In the genomic region with DNA sequence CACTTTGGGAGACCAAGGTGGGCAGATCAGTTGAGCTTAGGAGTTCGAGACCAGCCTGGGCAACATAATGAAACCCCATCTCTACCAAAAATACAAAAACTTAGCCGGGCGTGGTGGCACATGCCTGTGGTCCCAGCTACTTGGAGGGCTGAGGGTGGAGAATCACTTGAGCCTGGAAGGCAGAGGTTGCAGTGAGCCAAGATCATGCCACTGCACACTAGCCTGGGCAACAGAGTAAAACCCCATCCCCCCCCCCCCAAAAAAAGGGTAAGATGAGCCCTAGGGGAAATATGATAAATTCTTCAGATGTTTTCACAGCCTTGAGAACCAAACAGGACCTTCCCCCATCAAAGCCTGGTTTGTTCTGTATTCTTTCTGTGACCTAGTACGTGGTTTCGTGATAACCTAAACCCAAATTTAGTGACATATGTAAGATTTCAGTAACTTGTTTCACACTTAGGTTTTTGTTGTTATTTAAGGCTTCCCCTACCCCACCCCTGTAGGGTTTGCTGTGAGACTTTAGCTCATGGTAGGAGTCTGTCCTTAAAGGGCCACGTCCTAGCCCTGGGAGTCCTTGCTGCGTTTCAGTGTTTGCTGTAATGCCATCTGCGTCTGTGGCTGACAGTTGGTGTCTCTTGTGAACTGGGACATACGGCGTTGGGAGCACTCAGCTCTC, we compare ENCODE assay signal across 8 cellular contexts. TPM values are rescaled to one million over a fixed set of nuclear protein-coding genes. Genes with fewer than 3 reads are reported as not detected.
DNase-seq lines count a peak whose midpoint lies in the region; ATAC-seq, FAIRE-seq and TF ChIP-seq lines count a peak whose summit lies in the region.

No MANE protein-coding gene starts in this region.

- no peak for FAIRE-seq in RCC 7860 (lab: Jason Lieb, UNC)

- H3K4me3 ChIP-seq in mucosa of rectum (ENCODE audit: low read length in 2 of 2) (peak overlapping the region; percentile 14 to 38), thyroid gland (replicated peaks in 1 of 3) (no peak overlapping the region)

- TF ChIP-seq POLR2A in GM18505 (IDR thresholded peaks at IDR 0.05; ENCODE audit: borderline replicate concordance, extremely low read depth, insufficient read depth, insufficient read length) (no peak), thyroid gland (IDR thresholded peaks at IDR 0.05) (no peak)

- H3K9me3 ChIP-seq in mucosa of rectum (ENCODE audit: control insufficient read depth in 2 of 2, low read length in 2 of 2): no peaks in the 10 kb centered on the region
- H3K9me3 ChIP-seq in thyroid gland: no peaks in the 10 kb centered on the region

- peak overlapping the region in 1 of 2 donors; percentile 18 for H3K9ac ChIP-seq in mucosa of rectum (ENCODE audit: low read depth in 1 of 2, low read length in 2 of 2)

- intact Hi-C loops in thyroid gland (cut with DNase I): no loop called here

- 76 to 79% methylated on average over 10 of the region's 10 CpGs for WGBS in thyroid gland, 2 donors

- DNase-seq in NAMALWA (ENCODE audit: low spot score): peak; percentile 64
- DNase-seq in astrocyte of the hippocampus (ENCODE audit: low read depth, low spot score): peak; percentile 39
- DNase-seq in thyroid gland: no peak
- DNase-seq in inferior parietal cortex (ENCODE audit: extremely low spot score): no peak
- DNase-seq in RCC 7860 (ENCODE audit: low spot score): no peak

- no peaks in the 10 kb centered on the region for H3K27me3 ChIP-seq in mucosa of rectum (ENCODE audit: control insufficient read depth in 2 of 2, insufficient read depth in 2 of 2, low read length in 2 of 2)
- H3K27me3 ChIP-seq in thyroid gland: no peaks in the 10 kb centered on the region

- H3K36me3 ChIP-seq in mucosa of rectum (ENCODE audit: control insufficient read depth in 2 of 2, insufficient read depth in 2 of 2, low read length in 2 of 2) (peaks cover 0 to 3% of the 10 kb centered on the region in 2 donors), thyroid gland (no peaks in the 10 kb centered on the region)

- peaks cover 8 to 15% of the 10 kb centered on the region in 2 donors for H3K4me1 ChIP-seq in mucosa of rectum (ENCODE audit: control insufficient read depth in 2 of 2, insufficient read depth in 2 of 2, low read length in 2 of 2)
- no peaks in the 10 kb centered on the region for H3K4me1 ChIP-seq in thyroid gland

- TF ChIP-seq CTCF in thyroid gland (IDR thresholded peaks at IDR 0.05): no peak

- ATAC-seq in GM18505 (IDR thresholded peaks at IDR 0.05; ENCODE audit: unreplicated experiment) (peak; percentile 48), GM21717 (IDR thresholded peaks at IDR 0.05; ENCODE audit: unreplicated experiment) (peak; percentile 51)

- H3K27ac ChIP-seq in mucosa of rectum (ENCODE audit: low read depth in 2 of 2, low read length in 2 of 2) (peak overlapping the region; percentile 73 to 83), thyroid gland (peak overlapping the region in 1 of 3 donors; percentile 17)

RNA-seq across cellular contexts. Expression of a gene that starts 49.6 kb away (rescaled TPM):
- 10 to 100 TPM; 33.7 to 52.9 (median 44.6) TPM for total RNA-seq in thyroid gland

RNA-seq across cellular contexts. Expression of a gene that starts 49.9 kb away (rescaled TPM):
- 1 to 10 TPM; 6.4 to 9.1 (median 6.8) TPM for total RNA-seq in thyroid gland

Comparison
In these comparisons a context has a peak if more than half of its experiments do, and no peak if none do; other contexts are left out.
1. DNase-seq: peak in NAMALWA (single experiment) and astrocyte of the hippocampus (single experiment); none in thyroid gland (0 of 2), inferior parietal cortex (single experiment) and RCC 7860 (single experiment).
2. H3K4me3 ChIP-seq: peak in mucosa of rectum (2 of 2); none in thyroid gland (0 of 3).